ENCODE assay signal across 18 cellular contexts in genomic region chr2:38213619-38214018, GRCh38.
DNase-seq lines count a peak whose midpoint lies in the region; ATAC-seq and TF ChIP-seq lines count a peak whose summit lies in the region.
"Had no signal": no experiment of that assay in that cellular context is flagged by ENCODE, and none has a peak within 500 bp of the region (broad histone marks: within the 10 kb centered on the region; RNA-seq: fewer than 3 reads in every experiment).

No MANE protein-coding gene starts in this region.

- peak overlapping the region; percentile 30 for H2AFZ ChIP-seq in osteoblast (ENCODE audit: low read length)
- H2AFZ ChIP-seq: hepatocyte had no signal

- ATAC-seq in activated T-helper 17 cell treated with anti-CD3 and anti-CD28 coated beads, Interleukin-2, amount 50 U/mL, for 72 hours (replicated peaks): peak; percentile 46
- ATAC-seq in HG02970 (IDR thresholded peaks at IDR 0.05; ENCODE audit: low FRiP score, unreplicated experiment): no peak
- ATAC-seq: right lobe of liver had no signal

- peak overlapping the region; percentile 39 for H3K27ac Mint-ChIP-seq in activated naive CD4-positive, alpha-beta T cell treated with anti-CD3 and anti-CD28 coated beads, Interleukin-2, amount 10 ng/mL, durations not matched to agents 7 days and 5 days
- peak overlapping the region; percentile 84 for H3K27ac Mint-ChIP-seq in activated T-helper 17 cell treated with anti-CD3 and anti-CD28 coated beads, Interleukin-2, amount 50 U/mL, for 72 hours

- H3K4me1 ChIP-seq in osteoblast (ENCODE audit: insufficient read depth, low read length): peaks cover 20% of the 10 kb centered on the region
- no peaks in the 10 kb centered on the region for H3K4me1 ChIP-seq in A673 (ENCODE audit: insufficient read depth, low read length, poor library complexity, severe bottlenecking)

- no peaks in the 10 kb centered on the region for H3K79me2 ChIP-seq in osteoblast (ENCODE audit: insufficient read depth, low read length)
- H3K79me2 ChIP-seq: hepatocyte had no signal

- H3K4me2 ChIP-seq in osteoblast (ENCODE audit: insufficient read depth, low read length): no peak overlapping the region
- H3K4me2 ChIP-seq: hepatocyte, KMS-11 had no signal

- no peaks in the 10 kb centered on the region for H3K36me3 Mint-ChIP-seq in activated naive CD4-positive, alpha-beta T cell treated with anti-CD3 and anti-CD28 coated beads, Interleukin-2, amount 10 ng/mL, durations not matched to agents 7 days and 5 days
- H3K36me3 Mint-ChIP-seq in activated T-helper 17 cell treated with anti-CD3 and anti-CD28 coated beads, Interleukin-2, amount 50 U/mL, for 72 hours (ENCODE audit: low read depth): no peaks in the 10 kb centered on the region

- POLR2A ChIA-PET in A673 (lab: Charles Lee; ENCODE audit: low non-redundant PET): no interaction called here

- TF ChIP-seq CTCF in osteoblast (IDR thresholded peaks at IDR 0.05; ENCODE audit: extremely low read depth, low read depth, low read length): no peak
- no peak for TF ChIP-seq CTCF in A673 (conservative IDR thresholded peaks at IDR 0.05; ENCODE audit: low read depth, low read length)

- DNase-seq in activated naive CD4-positive, alpha-beta T cell treated with anti-CD3 and anti-CD28 coated beads, Interleukin-2, amount 10 ng/mL, durations not matched to agents 7 days and 5 days: no peak
- no peak for DNase-seq in activated naive CD4-positive, alpha-beta T cell treated with anti-CD3 and anti-CD28 coated beads, Interleukin-2, amount 50 U/mL, for 16 hours
- DNase-seq in HT1080 (ENCODE audit: low read depth) (peak; percentile 9), osteoblast (ENCODE audit: insufficient read length, low spot score, missing footprints) (no peak), A673 (ENCODE audit: low spot score) (no peak)
- DNase-seq in stimulated activated naive CD4-positive, alpha-beta T cell treated with Interleukin-2 at 50 U/mL for 16 hours (lab: John Stamatoyannopoulos, UW): no peak
- DNase-seq: aorta; foreskin fibroblast; left ventricle myocardium inferior; MV-4-11; right lobe of liver; stimulated activated CD8-positive, alpha-beta memory T cell treated with anti-CD3 and anti-CD28 coated beads, Interleukin-4, amount 100 ng/mL, for 48 hours; substantia nigra had no signal

- H3K27me3 Mint-ChIP-seq in activated naive CD4-positive, alpha-beta T cell treated with anti-CD3 and anti-CD28 coated beads, Interleukin-2, amount 10 ng/mL, durations not matched to agents 7 days and 5 days: peaks cover 21% of the 10 kb centered on the region
- peaks cover 5% of the 10 kb centered on the region for H3K27me3 Mint-ChIP-seq in activated T-helper 17 cell treated with anti-CD3 and anti-CD28 coated beads, Interleukin-2, amount 50 U/mL, for 72 hours

- H3K4me3 Mint-ChIP-seq in activated naive CD4-positive, alpha-beta T cell treated with anti-CD3 and anti-CD28 coated beads, Interleukin-2, amount 10 ng/mL, durations not matched to agents 7 days and 5 days: no peak overlapping the region
- H3K4me3 Mint-ChIP-seq in activated T-helper 17 cell treated with anti-CD3 and anti-CD28 coated beads, Interleukin-2, amount 50 U/mL, for 72 hours: peak overlapping the region; percentile 49
- H3K4me3 Mint-ChIP-seq: neural crest cell had no signal

- H3K4me1 Mint-ChIP-seq in activated naive CD4-positive, alpha-beta T cell treated with anti-CD3 and anti-CD28 coated beads, Interleukin-2, amount 10 ng/mL, durations not matched to agents 7 days and 5 days: peaks cover 20% of the 10 kb centered on the region
- peaks cover 6% of the 10 kb centered on the region for H3K4me1 Mint-ChIP-seq in activated T-helper 17 cell treated with anti-CD3 and anti-CD28 coated beads, Interleukin-2, amount 50 U/mL, for 72 hours

- no peaks in the 10 kb centered on the region for H3K9me3 Mint-ChIP-seq in activated naive CD4-positive, alpha-beta T cell treated with anti-CD3 and anti-CD28 coated beads, Interleukin-2, amount 10 ng/mL, durations not matched to agents 7 days and 5 days
- no peaks in the 10 kb centered on the region for H3K9me3 Mint-ChIP-seq in activated T-helper 17 cell treated with anti-CD3 and anti-CD28 coated beads, Interleukin-2, amount 50 U/mL, for 72 hours
- H3K9me3 Mint-ChIP-seq: neural crest cell had no signal

- intact Hi-C loops in A673 (cut with micrococcal nuclease; ENCODE audit: unreplicated experiment): no loop called here

- no peaks in the 10 kb centered on the region for H3K27me3 ChIP-seq in osteoblast (ENCODE audit: insufficient read depth, low read length)
- H3K27me3 ChIP-seq in A673 (replicated peaks; ENCODE audit: insufficient read depth, low read depth, low read length, poor library complexity): no peaks in the 10 kb centered on the region
- H3K27me3 ChIP-seq: hepatocyte, right lobe of liver had no signal

- H3K27ac ChIP-seq in osteoblast (ENCODE audit: low read depth, low read length) (no peak overlapping the region), A673 (ENCODE audit: low read depth, low read length, poor library complexity, severe bottlenecking) (no peak overlapping the region)
- H3K27ac ChIP-seq: hepatocyte, KMS-11, left ventricle myocardium inferior, right lobe of liver had no signal

- H3K36me3 ChIP-seq in osteoblast (ENCODE audit: insufficient read depth, low read length) (no peaks in the 10 kb centered on the region), A673 (ENCODE audit: insufficient read depth, low read length, poor library complexity, severe bottlenecking) (no peaks in the 10 kb centered on the region)
- H3K36me3 ChIP-seq: left ventricle myocardium inferior, right lobe of liver had no signal

- H3K4me3 ChIP-seq in osteoblast (ENCODE audit: insufficient read depth, low read length) (no peak overlapping the region), A673 (ENCODE audit: low read depth, low read length, poor library complexity, severe bottlenecking) (no peak overlapping the region)
- H3K4me3 ChIP-seq: hepatocyte, left ventricle myocardium inferior, right lobe of liver had no signal

- H4K20me1 ChIP-seq in osteoblast (ENCODE audit: insufficient read depth, low read length): no peaks in the 10 kb centered on the region

- no TSS peak for BruUV-seq in A673 (replicated peaks; lab: Mats Ljungman, UMichigan)

- no peaks in the 10 kb centered on the region for H3K9me3 ChIP-seq in osteoblast (ENCODE audit: low read depth, low read length)
- no peaks in the 10 kb centered on the region for H3K9me3 ChIP-seq in A673 (ENCODE audit: low read depth, low read length, poor library complexity, severe bottlenecking)
- H3K9me3 ChIP-seq: right lobe of liver had no signal

- CTCF ChIA-PET in activated naive CD4-positive, alpha-beta T cell treated with anti-CD3 and anti-CD28 coated beads, Interleukin-2, amount 10 ng/mL, durations not matched to agents 7 days and 5 days (lab: Charles Lee): no interaction called here
- CTCF ChIA-PET in A673 (lab: Charles Lee): no interaction called here
